ENCODE assay signal across 14 cellular contexts in the genomic region with DNA sequence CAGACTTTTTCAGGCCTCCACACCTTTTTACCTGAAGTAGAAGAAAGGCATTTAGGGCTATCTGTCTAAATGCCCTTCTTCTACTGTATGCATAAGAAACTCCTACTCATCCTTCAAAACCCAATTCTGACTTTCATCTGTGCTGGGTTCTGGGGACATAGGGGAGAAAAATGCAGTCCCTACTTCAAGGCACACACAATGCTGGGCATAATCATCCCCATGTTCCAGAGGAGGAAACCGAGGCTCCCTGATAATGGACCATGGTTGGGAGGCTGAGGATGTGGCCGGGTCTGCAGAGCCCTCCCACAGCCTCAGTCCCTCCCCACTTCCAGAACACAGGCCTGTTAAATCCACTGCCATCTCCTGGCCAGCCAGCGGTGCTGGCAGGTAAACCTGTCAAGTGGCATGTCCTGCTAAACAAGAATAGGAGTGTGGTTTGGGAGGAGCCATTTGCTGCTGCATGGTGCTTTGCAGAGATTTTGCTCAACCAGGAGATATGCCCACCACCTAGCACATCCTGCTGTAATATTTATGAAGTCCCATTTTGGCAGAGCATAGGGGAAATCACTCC. TPM values are rescaled to one million over a fixed set of nuclear protein-coding genes. Genes with fewer than 3 reads are reported as not detected.
DNase-seq lines count a peak whose midpoint lies in the region; ATAC-seq and TF ChIP-seq lines count a peak whose summit lies in the region.
"Had no signal": no experiment of that assay in that cellular context is flagged by ENCODE, and none has a peak within 500 bp of the region (broad histone marks: within the 10 kb centered on the region; RNA-seq: fewer than 3 reads in every experiment).

No MANE protein-coding gene starts in this region.

- peak; percentile 47 for TF ChIP-seq CTCF in epithelial cell of esophagus (IDR thresholded peaks at IDR 0.05; ENCODE audit: insufficient read depth, low read depth, low read length, missing control alignments)
- TF ChIP-seq CTCF in smooth muscle cell (IDR thresholded peaks at IDR 0.05; ENCODE audit: borderline replicate concordance, insufficient read depth, poor library complexity, severe bottlenecking) = peak; percentile 14
- TF ChIP-seq CTCF in body of pancreas (IDR thresholded peaks at IDR 0.05) = no peak

- no peak overlapping the region for H3K9ac ChIP-seq in smooth muscle cell (ENCODE audit: low read depth)

- TF ChIP-seq POLR2A in body of pancreas (IDR thresholded peaks at IDR 0.05) = no peak

- intact Hi-C loops in body of pancreas (cut with DNase I) = no loop called here

- H3K4me3 ChIP-seq in epithelial cell of esophagus (ENCODE audit: low read length) (no peak overlapping the region), smooth muscle cell (no peak overlapping the region), body of pancreas (no peak overlapping the region)
- H3K4me3 ChIP-seq: HAP-1, mucosa of descending colon, psoas muscle had no signal

- H3K27ac ChIP-seq in smooth muscle cell (ENCODE audit: low read depth) (no peak overlapping the region), body of pancreas (no peak overlapping the region)
- H3K27ac ChIP-seq: psoas muscle had no signal

- no peak overlapping the region for H3K4me2 ChIP-seq in smooth muscle cell

- H3K9me3 ChIP-seq in smooth muscle cell (replicated peaks; ENCODE audit: low read depth) (no peaks in the 10 kb centered on the region), body of pancreas (no peaks in the 10 kb centered on the region)
- H3K9me3 ChIP-seq: HAP-1, mucosa of descending colon, psoas muscle had no signal

- H3K27me3 ChIP-seq in smooth muscle cell (ENCODE audit: low read depth) (peaks cover 12% of the 10 kb centered on the region), body of pancreas (no peaks in the 10 kb centered on the region)

- DNase-seq in NCI-H2196 (lab: John Stamatoyannopoulos, UW; ENCODE audit: unreplicated experiment) = peak; percentile 13
- DNase-seq in NCI-H2196 treated with DMSO at 0.1 percent for 48 hours (lab: John Stamatoyannopoulos, UW; ENCODE audit: unreplicated experiment) = no peak
- peak; percentile 20 for DNase-seq in NCI-H345 treated with DMSO at 0.1 percent for 48 hours (lab: John Stamatoyannopoulos, UW; ENCODE audit: unreplicated experiment)
- peak; percentile 39 for DNase-seq in epithelial cell of esophagus (ENCODE audit: low read depth)
- no peak for DNase-seq in smooth muscle cell (lab: John Stamatoyannopoulos, UW; ENCODE audit: unreplicated experiment)
- DNase-seq in body of pancreas = no peak
- no peak for DNase-seq in NCI-H187 (lab: John Stamatoyannopoulos, UW)
- DNase-seq: erythroblast; psoas muscle; stimulated activated CD4-positive, alpha-beta T cell treated with anti-CD3 and anti-CD28 coated beads, Interleukin-2, amount 100 ng/mL, for 24 hours had no signal

- WGBS in smooth muscle cell (ENCODE audit: low lambda C conversion rate) = 52% methylated on average over 3 of the region's 3 CpGs
- 37 to 80% methylated on average over 1 to 3 of the region's 3 CpGs for WGBS in body of pancreas, 2 donors

- no peaks in the 10 kb centered on the region for H3K36me3 ChIP-seq in smooth muscle cell (ENCODE audit: low read depth)
- no peaks in the 10 kb centered on the region for H3K36me3 ChIP-seq in body of pancreas (replicated peaks in 1 of 2; ENCODE audit: insufficient read depth in 1 of 2, low read depth in 2 of 2)
- H3K36me3 ChIP-seq: HAP-1 had no signal

- no peaks in the 10 kb centered on the region for H3F3A ChIP-seq in smooth muscle cell (ENCODE audit: low read depth)

- H3K79me2 ChIP-seq in smooth muscle cell (ENCODE audit: low read depth) = no peaks in the 10 kb centered on the region

- ATAC-seq in body of pancreas (no peak), HG02610 (IDR thresholded peaks at IDR 0.05; ENCODE audit: unreplicated experiment) (no peak)
- ATAC-seq: mucosa of descending colon; psoas muscle; stimulated activated effector memory CD8-positive, alpha-beta T cell treated with anti-CD3 and anti-CD28 coated beads, Interleukin-12 subunit alpha, Interleukin-12 subunit beta, amount 100 ng/mL, for 72 hours had no signal

- no peak overlapping the region for H2AFZ ChIP-seq in smooth muscle cell (ENCODE audit: low read depth)

- H4K20me1 ChIP-seq in smooth muscle cell (ENCODE audit: low read depth) = peaks cover 49% of the 10 kb centered on the region

- no peaks in the 10 kb centered on the region for H3K4me1 ChIP-seq in smooth muscle cell (ENCODE audit: low read depth)
- H3K4me1 ChIP-seq in body of pancreas = no peaks in the 10 kb centered on the region
- H3K4me1 ChIP-seq: HAP-1, psoas muscle had no signal

RNA-seq across cellular contexts. Expression of a gene that starts 32.0 kb away (rescaled TPM):
- total RNA-seq in smooth muscle cell (7.4 and 7.5 TPM in 2 replicates), body of pancreas (1 to 10 TPM; 1.0 to 1.6 TPM)
- polyA plus RNA-seq in smooth muscle cell = 3.1 and 4.4 TPM in 2 replicates

Comparison
In these comparisons a context has a peak if more than half of its experiments do, and no peak if none do; other contexts are left out.
1. DNase-seq: peak in NCI-H2196 (single experiment), NCI-H345 treated with DMSO at 0.1 percent for 48 hours (single experiment) and epithelial cell of esophagus (single experiment); none in NCI-H2196 treated with DMSO at 0.1 percent for 48 hours (single experiment), smooth muscle cell (single experiment), body of pancreas (0 of 4) and NCI-H187 (0 of 2).
2. CTCF ChIP-seq: peak in epithelial cell of esophagus (single experiment) and smooth muscle cell (single experiment); none in body of pancreas (0 of 7).